Comparison of ENCODE assay signal across 4 cellular contexts in the genomic region with DNA sequence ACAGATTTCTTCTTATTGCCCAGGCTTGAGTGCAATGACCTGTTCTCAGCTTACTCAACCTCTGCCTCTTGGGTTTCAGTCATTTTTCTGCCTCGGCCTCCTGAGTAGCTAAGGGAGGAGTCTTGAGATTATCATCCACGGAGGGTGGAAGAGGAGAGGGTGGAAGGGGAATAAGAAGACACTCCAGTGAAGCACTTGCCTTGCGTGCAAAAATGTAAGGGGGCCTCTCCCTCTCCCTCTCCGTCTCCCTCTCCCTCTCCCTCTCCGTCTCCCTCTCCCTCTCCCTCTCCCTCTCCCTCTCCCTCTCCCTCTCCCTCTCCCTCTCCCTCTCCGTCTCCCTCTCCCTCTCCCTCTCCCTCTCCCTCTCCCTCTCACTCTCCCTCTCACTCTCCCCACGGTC. TPM values are rescaled to one million over a fixed set of nuclear protein-coding genes. Genes with fewer than 3 reads are reported as not detected.
"Had no signal": no experiment of that assay in that cellular context is flagged by ENCODE, and none has a peak within 500 bp of the region (broad histone marks: within the 10 kb centered on the region; RNA-seq: fewer than 3 reads in every experiment).

No MANE protein-coding gene starts in this region.

RNA-seq across cellular contexts. Expression of gene CLEC18C, which starts 29.9 kb away (rescaled TPM):
- total RNA-seq: GM23338, H1, H4 had no signal
- polyA plus RNA-seq: GM23248 had no signal
